Comparison of ENCODE assay signal across 10 cellular contexts in the genomic region with DNA sequence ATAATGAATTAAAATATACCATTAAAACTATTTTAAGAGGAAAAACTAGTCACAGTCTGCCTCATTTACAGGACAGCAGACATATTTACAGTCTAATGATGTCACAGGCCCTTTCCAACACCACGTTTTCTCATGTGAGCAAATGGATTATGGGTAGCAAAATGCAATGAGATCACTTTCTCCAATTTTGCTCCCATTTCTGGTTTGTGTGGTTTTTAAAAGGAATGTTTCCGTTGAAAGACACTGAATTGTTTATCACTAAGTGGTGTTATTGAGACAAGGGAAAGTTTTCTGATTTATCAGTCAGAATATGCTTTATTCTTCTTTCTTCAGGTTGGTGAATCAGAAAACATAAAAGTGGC. TPM values are rescaled to one million over a fixed set of nuclear protein-coding genes. Genes with fewer than 3 reads are reported as not detected.
DNase-seq lines count a peak whose midpoint lies in the region; ATAC-seq and TF ChIP-seq lines count a peak whose summit lies in the region.
"Had no signal": no experiment of that assay in that cellular context is flagged by ENCODE, and none has a peak within 500 bp of the region (broad histone marks: within the 10 kb centered on the region; RNA-seq: fewer than 3 reads in every experiment).

No MANE protein-coding gene starts in this region.

- H3K36me3 ChIP-seq in CD4-positive, alpha-beta memory T cell (ENCODE audit: insufficient read depth, low read length) = no peaks in the 10 kb centered on the region
- no peaks in the 10 kb centered on the region for H3K36me3 ChIP-seq in mucosa of descending colon (ENCODE audit: low read depth)

- H3K4me3 Mint-ChIP-seq in CD4-positive, alpha-beta memory T cell = peak overlapping the region in 1 of 8 donors; percentile 5
- H3K4me3 Mint-ChIP-seq in HFFc6 = no peak overlapping the region
- H3K4me3 Mint-ChIP-seq in activated T-helper 1 cell treated with anti-CD3 and anti-CD28 coated beads, Interleukin-12 subunit alpha, Interleukin-12 subunit beta, Interleukin-2, Interleukin-4 antibody, amounts not matched to agents 30 ng/mL and 10 ng/mL and 1 ng/mL, durations not matched to agents 14 hours and 24 hours and 36 hours = peak overlapping the region; percentile 75

- H3K27ac ChIP-seq in CD4-positive, alpha-beta memory T cell (ENCODE audit: low read depth, low read length) = no peak overlapping the region

- no peak for TF ChIP-seq CTCF in HFFc6 (IDR thresholded peaks at IDR 0.05)
- TF ChIP-seq CTCF in mucosa of descending colon (IDR thresholded peaks at IDR 0.05) = no peak

- CTCF ChIA-PET in CD4-positive, alpha-beta memory T cell (lab: Charles Lee; ENCODE audit: partially characterized antibody) = interaction anchor here (1.7 kb wide), 1 partner anchor 9 kb away, joined by 9 read pairs; no protein-coding TSS in a partner anchor

- H3K4me1 ChIP-seq in CD4-positive, alpha-beta memory T cell (ENCODE audit: insufficient read depth, low read length) = peaks cover 30% of the 10 kb centered on the region
- peaks cover 20% of the 10 kb centered on the region for H3K4me1 ChIP-seq in mucosa of descending colon (ENCODE audit: low read depth)

- H3K27me3 Mint-ChIP-seq in CD4-positive, alpha-beta memory T cell = peaks cover 0 to 2% of the 10 kb centered on the region in 2 donors
- H3K27me3 Mint-ChIP-seq in HFFc6 (ENCODE audit: insufficient read depth) = peaks cover 7% of the 10 kb centered on the region
- no peaks in the 10 kb centered on the region for H3K27me3 Mint-ChIP-seq in activated T-helper 1 cell treated with anti-CD3 and anti-CD28 coated beads, Interleukin-12 subunit alpha, Interleukin-12 subunit beta, Interleukin-2, Interleukin-4 antibody, amounts not matched to agents 30 ng/mL and 10 ng/mL and 1 ng/mL, durations not matched to agents 14 hours and 24 hours and 36 hours (ENCODE audit: insufficient read depth)

- intact Hi-C loops in CD4-positive, alpha-beta memory T cell (cut with micrococcal nuclease) = no loop called here
- intact Hi-C loops in activated T-helper 1 cell treated with anti-CD3 and anti-CD28 coated beads, Interleukin-12 subunit alpha, Interleukin-12 subunit beta, Interleukin-2, Interleukin-4 antibody, amounts not matched to agents 30 ng/mL and 10 ng/mL and 1 ng/mL, durations not matched to agents 14 hours and 24 hours and 36 hours (cut with micrococcal nuclease) = loop anchor here (1.0 to 5.0 kb wide), 6 partner anchors 36 to 1555 kb away; partner anchors contain the start of genes ACVR1, CYTIP and GPD2
- intact Hi-C loops in mucosa of descending colon (cut with DNase I, micrococcal nuclease) = no loop called here

- H3K9me3 Mint-ChIP-seq in CD4-positive, alpha-beta memory T cell = no peaks in the 10 kb centered on the region
- no peaks in the 10 kb centered on the region for H3K9me3 Mint-ChIP-seq in HFFc6
- no peaks in the 10 kb centered on the region for H3K9me3 Mint-ChIP-seq in activated T-helper 1 cell treated with anti-CD3 and anti-CD28 coated beads, Interleukin-12 subunit alpha, Interleukin-12 subunit beta, Interleukin-2, Interleukin-4 antibody, amounts not matched to agents 30 ng/mL and 10 ng/mL and 1 ng/mL, durations not matched to agents 14 hours and 24 hours and 36 hours

- no peaks in the 10 kb centered on the region for H3K27me3 ChIP-seq in CD4-positive, alpha-beta memory T cell (ENCODE audit: insufficient read depth, low read length)

- no peak for ATAC-seq in mucosa of descending colon
- ATAC-seq in HG02642 (IDR thresholded peaks at IDR 0.05; ENCODE audit: poor library complexity, unreplicated experiment) = no peak
- no peak for ATAC-seq in GM18867 (IDR thresholded peaks at IDR 0.05; ENCODE audit: unreplicated experiment)

- H3K9me3 ChIP-seq in CD4-positive, alpha-beta memory T cell (ENCODE audit: control insufficient read depth in 1 of 2, low read length in 2 of 2) = no peaks in the 10 kb centered on the region
- H3K9me3 ChIP-seq in mucosa of descending colon = no peaks in the 10 kb centered on the region

- H3K36me3 Mint-ChIP-seq in CD4-positive, alpha-beta memory T cell = peaks cover 0 to 11% of the 10 kb centered on the region in 2 donors
- no peaks in the 10 kb centered on the region for H3K36me3 Mint-ChIP-seq in HFFc6 (ENCODE audit: low read depth)
- H3K36me3 Mint-ChIP-seq in activated T-helper 1 cell treated with anti-CD3 and anti-CD28 coated beads, Interleukin-12 subunit alpha, Interleukin-12 subunit beta, Interleukin-2, Interleukin-4 antibody, amounts not matched to agents 30 ng/mL and 10 ng/mL and 1 ng/mL, durations not matched to agents 14 hours and 24 hours and 36 hours (ENCODE audit: low read depth) = peaks cover 4% of the 10 kb centered on the region
- H3K36me3 Mint-ChIP-seq: CD14-positive monocyte had no signal

- peaks cover 18 to 48% (median 28%) of the 10 kb centered on the region in 4 donors for H3K4me1 Mint-ChIP-seq in CD4-positive, alpha-beta memory T cell
- peaks cover 50% of the 10 kb centered on the region for H3K4me1 Mint-ChIP-seq in HFFc6 (ENCODE audit: low read depth)
- peaks cover 50% of the 10 kb centered on the region for H3K4me1 Mint-ChIP-seq in activated T-helper 1 cell treated with anti-CD3 and anti-CD28 coated beads, Interleukin-12 subunit alpha, Interleukin-12 subunit beta, Interleukin-2, Interleukin-4 antibody, amounts not matched to agents 30 ng/mL and 10 ng/mL and 1 ng/mL, durations not matched to agents 14 hours and 24 hours and 36 hours (ENCODE audit: low read depth)

- peak overlapping the region in 5 of 7 donors; percentile 82 to 99 (median 99) for H3K27ac Mint-ChIP-seq in CD4-positive, alpha-beta memory T cell
- no peak overlapping the region for H3K27ac Mint-ChIP-seq in HFFc6
- peak overlapping the region; percentile 85 for H3K27ac Mint-ChIP-seq in activated T-helper 1 cell treated with anti-CD3 and anti-CD28 coated beads, Interleukin-12 subunit alpha, Interleukin-12 subunit beta, Interleukin-2, Interleukin-4 antibody, amounts not matched to agents 30 ng/mL and 10 ng/mL and 1 ng/mL, durations not matched to agents 14 hours and 24 hours and 36 hours

- POLR2A ChIA-PET in CD4-positive, alpha-beta memory T cell (lab: Charles Lee; ENCODE audit: partially characterized antibody) = interaction anchor here (1.3 to 9.7 kb wide), 5 partner anchors 12 to 92 kb away, joined by 4 to 136 read pairs (median 15); partner anchors contain the start of genes GPD2 and NR4A2

- no peak for DNase-seq in CD4-positive, alpha-beta memory T cell
- DNase-seq in HFFc6 = peak; percentile 45
- no peak for DNase-seq in activated T-helper 1 cell treated with anti-CD3 and anti-CD28 coated beads, Interleukin-12 subunit alpha, Interleukin-12 subunit beta, Interleukin-2, Interleukin-4 antibody, amounts not matched to agents 30 ng/mL and 10 ng/mL and 1 ng/mL, durations not matched to agents 14 hours and 24 hours and 36 hours (ENCODE audit: low spot score)
- DNase-seq in medulla oblongata (ENCODE audit: extremely low spot score) = peak; percentile 21
- no peak for DNase-seq in mucosa of descending colon
- no peak for DNase-seq in kidney tubule cell (ENCODE audit: low spot score)
- DNase-seq: NCI-H345 had no signal

- no peak overlapping the region for H3K4me3 ChIP-seq in CD4-positive, alpha-beta memory T cell (ENCODE audit: low read length in 2 of 2)
- no peak overlapping the region for H3K4me3 ChIP-seq in mucosa of descending colon

RNA-seq across cellular contexts. Expression of gene NR4A2, which starts 11.4 kb away (rescaled TPM):
- total RNA-seq in CD4-positive, alpha-beta memory T cell = 1 to 10 TPM; 2.1 TPM
- 10 to 100 TPM in 1 of 2 donors, 1 to 10 TPM in 1; 9.4 to 18.3 TPM for polyA plus RNA-seq in CD4-positive, alpha-beta memory T cell
- 1 to 10 TPM; 1.8 to 7.5 (median 5.8) TPM for total RNA-seq in HFFc6 (2021; fragmentation: NEBNext Ultra II Directional; extraction: Animal tissue kit (Norgen Biotek cat#: 25700))
- 20.5 and 21.9 TPM in 2 replicates for total RNA-seq in activated T-helper 1 cell treated with anti-CD3 and anti-CD28 coated beads, Interleukin-12 subunit alpha, Interleukin-12 subunit beta, Interleukin-2, Interleukin-4 antibody, amounts not matched to agents 30 ng/mL and 10 ng/mL and 1 ng/mL, durations not matched to agents 14 hours and 24 hours and 36 hours
- 10 to 100 TPM in 1 of 3 donors, 1 to 10 TPM in 2; 2.9 to 10.4 (median 3.0) TPM for total RNA-seq in mucosa of descending colon

Comparison
In these comparisons a context has a peak if more than half of its experiments do, and no peak if none do; other contexts are left out.
1. DNase-seq: peak in HFFc6 (single experiment) and medulla oblongata (single experiment); none in CD4-positive, alpha-beta memory T cell (0 of 5), activated T-helper 1 cell treated with anti-CD3 and anti-CD28 coated beads, Interleukin-12 subunit alpha, Interleukin-12 subunit beta, Interleukin-2, Interleukin-4 antibody, amounts not matched to agents 30 ng/mL and 10 ng/mL and 1 ng/mL, durations not matched to agents 14 hours and 24 hours and 36 hours (single experiment), mucosa of descending colon (0 of 3) and kidney tubule cell (single experiment).